Comparison of ENCODE assay signal across 28 cellular contexts in the genomic region with DNA sequence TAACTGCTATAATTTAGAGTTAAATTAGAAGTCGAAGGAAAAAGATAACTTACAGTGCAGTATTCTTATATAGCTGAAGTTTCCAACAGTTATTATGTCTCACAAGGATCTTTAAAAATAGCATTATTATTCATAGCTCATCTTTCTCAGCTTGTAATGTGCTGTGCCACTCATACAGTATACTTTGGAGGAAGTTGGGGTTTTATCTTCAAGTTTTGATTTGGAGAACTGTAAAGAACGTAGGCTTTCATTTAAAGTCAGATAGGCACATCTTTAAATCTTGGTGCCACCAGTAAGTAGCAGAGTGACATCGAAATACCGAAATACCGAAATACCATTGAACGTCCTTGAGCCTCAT.
"Had no signal": no experiment of that assay in that cellular context is flagged by ENCODE, and none has a peak within 500 bp of the region (broad histone marks: within the 10 kb centered on the region; RNA-seq: fewer than 3 reads in every experiment).

No MANE protein-coding gene starts in this region.

- ATAC-seq: left lung; lower lobe of right lung; naive thymus-derived CD8-positive, alpha-beta T cell; pancreas; right cardiac atrium; stimulated activated naive CD8-positive, alpha-beta T cell treated with anti-CD3 and anti-CD28 coated beads, Interleukin-15, Interleukin-2, amounts not matched to agents 100 U/mL and 50 U/mL, for 24 hours; T-helper 17 cell had no signal

- H3K27me3 ChIP-seq: breast epithelium, esophagus squamous epithelium, left lung, pancreas, uterus had no signal

- H3K27ac Mint-ChIP-seq: activated CD4-positive, alpha-beta memory T cell treated with anti-CD3 and anti-CD28 coated beads, Interleukin-2, amount 10 ng/mL, durations not matched to agents 7 days and 5 days; activated CD4-positive, alpha-beta T cell treated with anti-CD3 and anti-CD28 coated beads, Interleukin-2, amount 10 ng/mL, durations not matched to agents 24 days and 14 days; activated naive CD4-positive, alpha-beta T cell treated with anti-CD3 and anti-CD28 coated beads, Interleukin-2, amount 50 U/mL, for 72 hours; activated T-helper 2 cell treated with anti-CD3 and anti-CD28 coated beads, Interferon-gamma antibody, Interleukin-2, Interleukin-4, amounts not matched to agents 10 μg/mL and 5 μg/mL and 100 μg/mL, durations not matched to agents 14 hours and 24 hours and 36 hours; naive thymus-derived CD8-positive, alpha-beta T cell; T-helper 17 cell; type B pancreatic cell had no signal

- H3K36me3 Mint-ChIP-seq: activated naive CD4-positive, alpha-beta T cell treated with anti-CD3 and anti-CD28 coated beads, Interleukin-2, amount 50 U/mL, for 72 hours; naive thymus-derived CD8-positive, alpha-beta T cell; type B pancreatic cell had no signal

- H3K9me3 Mint-ChIP-seq: activated CD4-positive, alpha-beta memory T cell treated with anti-CD3 and anti-CD28 coated beads, Interleukin-2, amount 10 ng/mL, durations not matched to agents 7 days and 5 days; activated CD4-positive, alpha-beta T cell treated with anti-CD3 and anti-CD28 coated beads, Interleukin-2, amount 10 ng/mL, durations not matched to agents 24 days and 14 days; activated naive CD4-positive, alpha-beta T cell treated with anti-CD3 and anti-CD28 coated beads, Interleukin-2, amount 50 U/mL, for 72 hours; activated T-helper 2 cell treated with anti-CD3 and anti-CD28 coated beads, Interferon-gamma antibody, Interleukin-2, Interleukin-4, amounts not matched to agents 10 μg/mL and 5 μg/mL and 100 μg/mL, durations not matched to agents 14 hours and 24 hours and 36 hours; neural crest cell had no signal

- DNase-seq: activated CD4-positive, alpha-beta memory T cell treated with anti-CD3 and anti-CD28 coated beads, Interleukin-2, amount 10 ng/mL, durations not matched to agents 7 days and 5 days; activated CD4-positive, alpha-beta T cell treated with anti-CD3 and anti-CD28 coated beads, Interleukin-2, amount 10 ng/mL, durations not matched to agents 24 days and 14 days; activated T-cell treated with anti-CD3 and anti-CD28 coated beads, Interleukin-2, amount 50 U/mL, for 4 hours; central memory CD4-positive, alpha-beta T cell; dermis blood vessel endothelial cell; effector CD4-positive, alpha-beta T cell; esophagus squamous epithelium; foreskin melanocyte; left lung; lower lobe of right lung; mesenchymal stem cell; naive thymus-derived CD8-positive, alpha-beta T cell; nucleus accumbens; pancreas; right cardiac atrium; stimulated activated CD4-positive, alpha-beta T cell treated with anti-CD3 and anti-CD28 coated beads, Interleukin-15, amount 100 ng/mL, for 24 hours; stimulated activated CD4-positive, alpha-beta T cell treated with anti-CD3 and anti-CD28 coated beads, Interleukin-2, amount 100 ng/mL, for 24 hours; stimulated activated naive CD8-positive, alpha-beta T cell treated with anti-CD3 and anti-CD28 coated beads, Interleukin-15, Interleukin-2, amounts not matched to agents 100 U/mL and 50 U/mL, for 24 hours; T-helper 17 cell; T1000; uterus; WERI-Rb-1 had no signal

- H3K4me3 ChIP-seq: breast epithelium, esophagus squamous epithelium, left lung, lower lobe of right lung, pancreas, thoracic aorta, uterus had no signal

- H3K36me3 ChIP-seq: breast epithelium, esophagus squamous epithelium, left lung, lower lobe of right lung, pancreas, thoracic aorta, uterus, WERI-Rb-1 had no signal

- H3K27me3 Mint-ChIP-seq: activated CD4-positive, alpha-beta memory T cell treated with anti-CD3 and anti-CD28 coated beads, Interleukin-2, amount 10 ng/mL, durations not matched to agents 7 days and 5 days had no signal

- H3K9me3 ChIP-seq: breast epithelium, esophagus squamous epithelium, left lung, lower lobe of right lung, pancreas, thoracic aorta, uterus had no signal

- H3K4me1 Mint-ChIP-seq: activated CD4-positive, alpha-beta memory T cell treated with anti-CD3 and anti-CD28 coated beads, Interleukin-2, amount 10 ng/mL, durations not matched to agents 7 days and 5 days; activated CD4-positive, alpha-beta T cell treated with anti-CD3 and anti-CD28 coated beads, Interleukin-2, amount 10 ng/mL, durations not matched to agents 24 days and 14 days; T-helper 17 cell had no signal

- H3K4me3 Mint-ChIP-seq: activated CD4-positive, alpha-beta memory T cell treated with anti-CD3 and anti-CD28 coated beads, Interleukin-2, amount 10 ng/mL, durations not matched to agents 7 days and 5 days; activated CD4-positive, alpha-beta T cell treated with anti-CD3 and anti-CD28 coated beads, Interleukin-2, amount 10 ng/mL, durations not matched to agents 24 days and 14 days; activated T-cell treated with anti-CD3 and anti-CD28 coated beads, Interleukin-2, amount 50 U/mL, for 4 hours; naive thymus-derived CD8-positive, alpha-beta T cell; neural crest cell; T-helper 17 cell; type B pancreatic cell had no signal

- H3K4me1 ChIP-seq: breast epithelium, left lung, lower lobe of right lung, pancreas, uterus had no signal

- H3K27ac ChIP-seq: breast epithelium, left lung, lower lobe of right lung, pancreas, thoracic aorta, WERI-Rb-1 had no signal
